ENCODE assay signal across 29 cellular contexts in the genomic region with DNA sequence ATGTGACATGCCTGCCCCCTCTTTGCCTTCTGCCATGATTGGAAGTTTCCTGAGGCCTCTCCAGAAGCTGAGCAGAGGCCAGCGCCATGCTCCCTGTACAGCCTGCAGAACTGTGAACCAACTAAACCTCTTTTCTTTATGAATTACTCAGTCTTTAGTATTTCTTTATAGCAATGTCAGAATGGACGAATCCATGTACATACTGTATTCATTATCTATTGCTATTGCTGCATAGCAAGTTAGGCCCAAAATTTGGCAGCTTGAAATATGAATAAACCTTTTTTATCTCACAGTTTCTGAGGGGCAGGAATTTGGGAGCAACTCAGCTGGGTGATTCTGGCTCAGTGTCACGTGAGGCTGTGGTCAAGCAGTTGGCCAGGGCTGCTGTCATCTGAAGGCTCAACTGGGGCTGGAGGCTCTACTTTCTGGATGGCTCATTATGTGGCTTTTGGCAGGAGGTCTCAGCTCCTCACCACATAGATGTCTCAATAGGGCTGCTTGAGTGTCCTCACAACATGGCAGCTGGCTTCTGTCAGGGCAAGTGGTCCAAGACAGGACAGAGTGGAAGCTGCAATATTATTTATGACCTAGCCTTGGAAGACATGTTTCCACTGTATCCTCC. TPM values are rescaled to one million over a fixed set of nuclear protein-coding genes. Genes with fewer than 3 reads are reported as not detected.
"Had no signal": no experiment of that assay in that cellular context is flagged by ENCODE, and none has a peak within 500 bp of the region (broad histone marks: within the 10 kb centered on the region; RNA-seq: fewer than 3 reads in every experiment).

No MANE protein-coding gene starts in this region.

- ATAC-seq: Panc1, Right ventricle myocardium inferior, T-cell had no signal

- H3K27me3 Mint-ChIP-seq: activated naive CD8-positive, alpha-beta T cell treated with anti-CD3 and anti-CD28 coated beads, Interleukin-2, amount 10 ng/mL, durations not matched to agents 7 days and 5 days; T-cell had no signal

- H3K9me3 ChIP-seq: adrenal gland had no signal

- H3K4me3 ChIP-seq: adrenal gland, SK-N-MC had no signal

- H3K27me3 ChIP-seq: adrenal gland had no signal

- H3K36me3 ChIP-seq: adrenal gland had no signal

- H3K27ac Mint-ChIP-seq: activated naive CD8-positive, alpha-beta T cell treated with anti-CD3 and anti-CD28 coated beads, Interleukin-2, amount 10 ng/mL, durations not matched to agents 7 days and 5 days; IgD-negative memory B cell; T-cell had no signal

- H3K9ac ChIP-seq: KMS-11 had no signal

- H3K27ac ChIP-seq: adrenal gland, KMS-11, SK-N-MC, VCaP had no signal

- H3K4me3 Mint-ChIP-seq: activated naive CD8-positive, alpha-beta T cell treated with anti-CD3 and anti-CD28 coated beads, Interleukin-2, amount 10 ng/mL, durations not matched to agents 7 days and 5 days; IgD-negative memory B cell; T-cell had no signal

- DNase-seq: activated CD4-positive, alpha-beta T cell treated with anti-CD3 and anti-CD28 coated beads, Interleukin-2, amount 50 U/mL, for 1 hour; activated CD4-positive, CD25-positive, alpha-beta regulatory T cell; activated CD8-positive, alpha-beta memory T cell treated with anti-CD3 and anti-CD28 coated beads for 24 hours; activated naive CD4-positive, alpha-beta T cell treated with anti-CD3 and anti-CD28 coated beads, Interleukin-2, amount 50 U/mL, for 16 hours; activated naive CD8-positive, alpha-beta T cell treated with anti-CD3 and anti-CD28 coated beads, Interleukin-2, amount 10 ng/mL, durations not matched to agents 7 days and 5 days; activated T-cell treated with anti-CD3 and anti-CD28 coated beads, Interleukin-2, amount 50 U/mL, for 48 hours; adrenal gland; anterior cingulate cortex; cerebellar nuclear complex; NCI-H1092 treated with DMSO at 0.1 percent for 48 hours; NCI-H1417 treated with DMSO at 0.1 percent for 48 hours; NCI-H1694; NCI-H2029; NCI-H2107; NCI-H345; NCI-H510A; NCI-H526 treated with DMSO at 0.1 percent for 48 hours; NCI-H82; RPMI8226; T-cell; T-helper 2 cell had no signal

- H3K4me2 ChIP-seq: KMS-11 had no signal

RNA-seq across cellular contexts. Expression of a gene that starts 53.1 kb away (rescaled TPM):
- total RNA-seq: activated naive CD8-positive, alpha-beta T cell treated with anti-CD3 and anti-CD28 coated beads, Interleukin-2, amount 10 ng/mL, durations not matched to agents 7 days and 5 days; adrenal gland; cardiac septum; OCI-LY7; Right ventricle myocardium inferior; T-cell had no signal
- polyA plus RNA-seq: adrenal gland, IgD-negative memory B cell had no signal

RNA-seq across cellular contexts. Expression of a gene that starts 57.4 kb away (rescaled TPM):
- total RNA-seq: activated naive CD8-positive, alpha-beta T cell treated with anti-CD3 and anti-CD28 coated beads, Interleukin-2, amount 10 ng/mL, durations not matched to agents 7 days and 5 days; adrenal gland; cardiac septum; OCI-LY7; Right ventricle myocardium inferior; T-cell had no signal
- polyA plus RNA-seq: adrenal gland, IgD-negative memory B cell had no signal
